Comparison of ENCODE assay signal across 12 cellular contexts in genomic region chr7:5217851-5218331, GRCh38. TPM values are rescaled to one million over a fixed set of nuclear protein-coding genes. Genes with fewer than 3 reads are reported as not detected.
DNase-seq lines count a peak whose midpoint lies in the region; ATAC-seq and TF ChIP-seq lines count a peak whose summit lies in the region.
"Had no signal": no experiment of that assay in that cellular context is flagged by ENCODE, and none has a peak within 500 bp of the region (broad histone marks: within the 10 kb centered on the region; RNA-seq: fewer than 3 reads in every experiment).

No MANE protein-coding gene starts in this region.

- peaks cover 48% of the 10 kb centered on the region for H3K36me3 Mint-ChIP-seq in progenitor cell of endocrine pancreas (ENCODE audit: insufficient read depth)
- peaks cover 10 to 94% (median 40%) of the 10 kb centered on the region in 3 donors for H3K36me3 Mint-ChIP-seq in CD8-positive, alpha-beta memory T cell

- no peaks in the 10 kb centered on the region for H3K9me3 Mint-ChIP-seq in progenitor cell of endocrine pancreas (ENCODE audit: low read depth)
- H3K9me3 Mint-ChIP-seq in CD8-positive, alpha-beta memory T cell: no peaks in the 10 kb centered on the region
- H3K9me3 Mint-ChIP-seq: endodermal cell had no signal

- POLR2A ChIA-PET in CD8-positive, alpha-beta memory T cell (lab: Charles Lee): no interaction called here

- H3K27me3 Mint-ChIP-seq in progenitor cell of endocrine pancreas: no peaks in the 10 kb centered on the region
- no peaks in the 10 kb centered on the region for H3K27me3 Mint-ChIP-seq in CD8-positive, alpha-beta memory T cell

- no peak overlapping the region for H3K4me3 ChIP-seq in CD8-positive, alpha-beta memory T cell (ENCODE audit: low read length)

- DNase-seq in progenitor cell of endocrine pancreas (ENCODE audit: low spot score, unreplicated experiment) (no peak), DMS53 (lab: John Stamatoyannopoulos, UW) (no peak), A172 (ENCODE audit: low spot score) (no peak)
- no peak for DNase-seq in CD8-positive, alpha-beta memory T cell
- DNase-seq: activated CD4-positive, alpha-beta T cell treated with anti-CD3 and anti-CD28 coated beads, Interleukin-2, amount 50 U/mL, for 4 hours; DMS79 treated with DMSO at 0.1 percent for 48 hours; endodermal cell; NCI-H2081 treated with DMSO at 0.1 percent for 48 hours; SHP77 treated with DMSO at 0.1 percent for 48 hours had no signal

- H3K9me3 ChIP-seq in CD8-positive, alpha-beta memory T cell (ENCODE audit: low read length): no peaks in the 10 kb centered on the region

- H3K27ac ChIP-seq in CD8-positive, alpha-beta memory T cell (ENCODE audit: low read depth, low read length): no peak overlapping the region

- H3K36me3 ChIP-seq in CD8-positive, alpha-beta memory T cell (ENCODE audit: insufficient read depth, low read length): peaks cover 35% of the 10 kb centered on the region

- CTCF ChIA-PET in CD8-positive, alpha-beta memory T cell (lab: Charles Lee): no interaction called here

- H3K4me1 ChIP-seq in CD8-positive, alpha-beta memory T cell (ENCODE audit: insufficient read depth, low read length): no peaks in the 10 kb centered on the region

- TF ChIP-seq CTCF in progenitor cell of endocrine pancreas (IDR thresholded peaks at IDR 0.05; ENCODE audit: unreplicated experiment): no peak

- no peaks in the 10 kb centered on the region for H3K27me3 ChIP-seq in CD8-positive, alpha-beta memory T cell (ENCODE audit: insufficient read depth, low read length, poor library complexity, severe bottlenecking)

- H3K4me1 Mint-ChIP-seq in progenitor cell of endocrine pancreas (ENCODE audit: low read depth): peaks cover 33% of the 10 kb centered on the region
- peaks cover 0 to 1% (median 0%) of the 10 kb centered on the region in 3 donors for H3K4me1 Mint-ChIP-seq in CD8-positive, alpha-beta memory T cell
- H3K4me1 Mint-ChIP-seq: endodermal cell had no signal

- ATAC-seq in GM18858 (IDR thresholded peaks at IDR 0.05; ENCODE audit: unreplicated experiment) (peak; percentile 14), GM21529 (IDR thresholded peaks at IDR 0.05; ENCODE audit: unreplicated experiment) (peak; percentile 30), HG03457 (IDR thresholded peaks at IDR 0.05; ENCODE audit: unreplicated experiment) (peak; percentile 3)

- no peak overlapping the region for H3K4me3 Mint-ChIP-seq in progenitor cell of endocrine pancreas (ENCODE audit: low read depth)
- H3K4me3 Mint-ChIP-seq in CD8-positive, alpha-beta memory T cell: no peak overlapping the region
- H3K4me3 Mint-ChIP-seq: endodermal cell had no signal

- peak overlapping the region; percentile 98 for H3K27ac Mint-ChIP-seq in progenitor cell of endocrine pancreas
- H3K27ac Mint-ChIP-seq in CD8-positive, alpha-beta memory T cell: no peak overlapping the region

RNA-seq across cellular contexts. Expression of gene WIPI2, which starts 27.9 kb away (rescaled TPM):
- 87.4 and 91.9 TPM in 2 replicates for total RNA-seq in progenitor cell of endocrine pancreas
- total RNA-seq in CD8-positive, alpha-beta memory T cell: 10 to 100 TPM; 57.4 to 58.5 TPM
- polyA plus RNA-seq in CD8-positive, alpha-beta memory T cell: 98.0 TPM
- total RNA-seq in A172 (2014; rRNA removed; shearing (Covaris generic)): 84.1 and 92.4 TPM in 2 replicates
